Comparison of ENCODE assay signal across 28 cellular contexts in the genomic region with DNA sequence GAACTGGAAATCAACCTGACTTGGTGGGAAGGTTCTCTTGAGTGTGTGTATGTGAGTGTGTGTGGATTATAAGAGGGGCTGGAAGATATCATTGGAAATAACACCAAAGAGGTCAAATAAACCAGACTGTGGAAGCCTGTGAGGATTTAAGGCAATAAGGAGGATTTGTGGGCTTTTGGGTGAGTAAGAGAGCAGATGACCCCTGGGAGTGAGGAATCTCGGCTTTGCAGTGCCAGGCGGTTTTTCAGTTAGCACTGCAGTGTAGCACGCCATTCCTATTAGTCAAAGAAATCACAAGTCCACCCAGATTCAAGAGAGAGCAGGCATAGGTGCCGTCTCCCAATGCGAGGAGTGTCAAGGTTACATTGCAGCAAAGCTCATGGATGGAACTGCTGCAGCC.
"Had no signal": no experiment of that assay in that cellular context is flagged by ENCODE, and none has a peak within 500 bp of the region (broad histone marks: within the 10 kb centered on the region; RNA-seq: fewer than 3 reads in every experiment).

No MANE protein-coding gene starts in this region.

- H3K4me3 Mint-ChIP-seq: activated CD8-positive, alpha-beta memory T cell treated with anti-CD3 and anti-CD28 coated beads, Interleukin-2, amount 10 ng/mL, durations not matched to agents 7 days and 5 days; activated naive CD4-positive, alpha-beta T cell treated with anti-CD3 and anti-CD28 coated beads for 36 hours; activated naive CD8-positive, alpha-beta T cell; activated T-helper 17 cell treated with anti-CD3 and anti-CD28 coated beads, Interleukin-2, amount 50 U/mL, for 72 hours had no signal

- H3K9me3 ChIP-seq: breast epithelium, Peyer's patch, SJCRH30, SK-N-SH had no signal

- H3K4me3 ChIP-seq: breast epithelium, Peyer's patch, SJCRH30 had no signal

- H3K36me3 Mint-ChIP-seq: activated CD8-positive, alpha-beta memory T cell treated with anti-CD3 and anti-CD28 coated beads, Interleukin-2, amount 10 ng/mL, durations not matched to agents 7 days and 5 days; activated naive CD8-positive, alpha-beta T cell had no signal

- H3K9ac ChIP-seq: SK-N-SH had no signal

- H3K27me3 ChIP-seq: breast epithelium, Peyer's patch, SJCRH30 had no signal

- H3K36me3 ChIP-seq: breast epithelium, Peyer's patch, SJCRH30 had no signal

- DNase-seq: activated CD4-positive, alpha-beta T cell treated with anti-CD3 and anti-CD28 coated beads for 4 hours; activated CD4-positive, alpha-beta T cell treated with anti-CD3 and anti-CD28 coated beads, Interleukin-2, amount 50 U/mL, for 48 hours; activated CD8-positive, alpha-beta memory T cell treated with anti-CD3 and anti-CD28 coated beads, Interleukin-2, amount 10 ng/mL, durations not matched to agents 7 days and 5 days; activated gamma-delta T cell; activated naive CD4-positive, alpha-beta T cell treated with anti-CD3 and anti-CD28 coated beads for 36 hours; activated T-cell treated with anti-CD3 and anti-CD28 coated beads, Interleukin-2, amount 50 U/mL, for 48 hours; caudate nucleus; Kasumi-1; KBM-7; MV-4-11; NCI-H1092 treated with DMSO at 0.1 percent for 48 hours; NCI-H1417 treated with DMSO at 0.1 percent for 48 hours; NCI-H1694 treated with DMSO at 0.1 percent for 48 hours; NCI-H2029 treated with DMSO at 0.1 percent for 48 hours; NCI-H345; NCI-H510A; NCI-H526 treated with DMSO at 0.1 percent for 48 hours; NCI-H82; Peyer's patch; Right ventricle myocardium superior; SJCRH30; SK-N-SH; T-helper 1 cell had no signal

- H3K4me2 ChIP-seq: SK-N-SH had no signal

- H3K27ac ChIP-seq: breast epithelium, Peyer's patch, RWPE1, SJCRH30 had no signal

- H3K4me1 Mint-ChIP-seq: activated CD8-positive, alpha-beta memory T cell treated with anti-CD3 and anti-CD28 coated beads, Interleukin-2, amount 10 ng/mL, durations not matched to agents 7 days and 5 days; activated T-helper 17 cell treated with anti-CD3 and anti-CD28 coated beads, Interleukin-2, amount 50 U/mL, for 72 hours had no signal

- H3K27ac Mint-ChIP-seq: activated CD8-positive, alpha-beta memory T cell treated with anti-CD3 and anti-CD28 coated beads, Interleukin-2, amount 10 ng/mL, durations not matched to agents 7 days and 5 days; activated naive CD4-positive, alpha-beta T cell treated with anti-CD3 and anti-CD28 coated beads for 36 hours; activated T-helper 17 cell treated with anti-CD3 and anti-CD28 coated beads, Interleukin-2, amount 50 U/mL, for 72 hours had no signal

- H3K4me1 ChIP-seq: breast epithelium, SJCRH30 had no signal

- H3K27me3 Mint-ChIP-seq: activated CD8-positive, alpha-beta memory T cell treated with anti-CD3 and anti-CD28 coated beads, Interleukin-2, amount 10 ng/mL, durations not matched to agents 7 days and 5 days; activated naive CD8-positive, alpha-beta T cell; activated T-helper 17 cell treated with anti-CD3 and anti-CD28 coated beads, Interleukin-2, amount 50 U/mL, for 72 hours had no signal

- ATAC-seq: activated CD4-positive, CD25-positive, alpha-beta regulatory T cell treated with anti-CD3 and anti-CD28 coated beads, Interleukin-2, amount 50 U/mL, for 24 hours; activated CD8-positive, alpha-beta memory T cell treated with anti-CD3 and anti-CD28 coated beads, Interleukin-2, amount 10 ng/mL, durations not matched to agents 7 days and 5 days; activated T-helper 17 cell treated with anti-CD3 and anti-CD28 coated beads, Interleukin-2, amount 50 U/mL, for 72 hours had no signal

- H3K9me3 Mint-ChIP-seq: activated naive CD4-positive, alpha-beta T cell treated with anti-CD3 and anti-CD28 coated beads for 36 hours; activated T-helper 17 cell treated with anti-CD3 and anti-CD28 coated beads, Interleukin-2, amount 50 U/mL, for 72 hours had no signal
